Comparison of ENCODE assay signal across 12 cellular contexts in the genomic region with DNA sequence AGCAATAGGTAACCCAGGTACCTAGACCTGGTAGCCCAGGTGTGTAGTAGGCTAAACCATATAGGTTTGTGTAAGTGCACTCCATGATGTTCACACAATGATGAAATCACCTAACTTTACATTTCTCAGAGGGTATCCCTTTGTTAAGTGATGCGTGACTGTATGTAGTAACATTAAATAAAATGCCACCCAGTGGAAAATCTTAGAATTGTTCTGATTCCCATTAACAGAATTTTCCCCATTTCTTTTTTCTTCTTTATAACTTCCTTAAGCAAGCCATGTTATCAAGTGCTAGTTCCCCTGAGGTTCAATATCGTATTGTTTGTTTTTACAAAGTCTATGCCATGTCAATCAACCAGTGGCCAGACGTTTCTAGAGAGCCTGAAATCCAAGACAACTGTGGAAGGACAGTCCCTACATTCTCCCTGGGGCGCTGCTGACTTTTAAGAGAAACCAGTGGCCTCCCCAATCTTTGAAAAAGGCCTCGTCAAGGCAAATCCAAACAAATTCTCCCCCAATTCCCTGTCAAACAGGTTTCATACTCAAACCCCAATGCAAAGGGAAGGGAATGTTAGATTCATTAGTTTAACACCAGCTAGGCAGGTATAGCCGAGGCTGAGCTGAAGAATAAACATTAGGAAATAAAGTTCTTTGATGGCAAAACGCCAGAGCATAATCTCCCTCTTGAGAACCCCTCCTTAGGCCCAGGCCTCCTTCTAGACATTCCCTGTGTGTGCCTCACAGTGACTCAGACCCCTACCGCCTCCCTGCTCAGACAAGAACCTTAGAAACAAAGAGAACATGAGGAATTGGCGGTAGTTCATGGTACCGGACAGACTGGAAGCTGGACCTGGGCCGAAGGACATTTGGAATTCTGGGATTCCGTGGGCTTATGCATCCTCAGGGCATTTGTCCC.
DNase-seq lines count a peak whose midpoint lies in the region; ATAC-seq, FAIRE-seq and TF ChIP-seq lines count a peak whose summit lies in the region.
"Had no signal": no experiment of that assay in that cellular context is flagged by ENCODE, and none has a peak within 500 bp of the region (broad histone marks: within the 10 kb centered on the region; RNA-seq: fewer than 3 reads in every experiment).

No MANE protein-coding gene starts in this region.

- peaks cover 9% of the 10 kb centered on the region for H3K4me1 ChIP-seq in keratinocyte (ENCODE audit: control insufficient read depth, extremely low read depth, insufficient read depth, low read length)
- no peaks in the 10 kb centered on the region for H3K4me1 ChIP-seq in tibial nerve

- H3K9me3 ChIP-seq in keratinocyte (ENCODE audit: control insufficient read depth, low read depth, low read length) (no peaks in the 10 kb centered on the region), tibial nerve (peaks cover 0 to 8% (median 0%) of the 10 kb centered on the region in 4 donors)

- no peak overlapping the region for H3K9ac ChIP-seq in keratinocyte (ENCODE audit: control insufficient read depth, extremely low read depth, insufficient read depth, low read length)
- H3K9ac ChIP-seq: BLaER1 treated with 17β-estradiol and CSF1 and Interleukin-3, amounts not matched to agents 10 nM and 100 nM had no signal

- H3K27ac ChIP-seq in keratinocyte (ENCODE audit: control insufficient read depth, insufficient read depth, low read length), result no peak overlapping the region
- no peak overlapping the region for H3K27ac ChIP-seq in tibial nerve
- H3K27ac ChIP-seq: BLaER1 treated with 17β-estradiol and CSF1 and Interleukin-3, amounts not matched to agents 10 nM and 100 nM had no signal

- peak overlapping the region; percentile 11 for H3K4me2 ChIP-seq in keratinocyte (ENCODE audit: control insufficient read depth, extremely low read depth, insufficient read depth, low read depth, low read length)
- H3K4me2 ChIP-seq: BLaER1 treated with 17β-estradiol and CSF1 and Interleukin-3, amounts not matched to agents 10 nM and 100 nM had no signal

- WGBS in tibial nerve, 2 donors, result 69 to 70% methylated on average over 12 of the region's 12 CpGs

- CTCF ChIA-PET in HEK293T (lab: Yijun Ruan, JAX), result no interaction called here

- dilution Hi-C loops in keratinocyte (cut with MboI; ENCODE audit: extremely low pct_ligation_motif_present, low sequenced_read_pairs), result no loop called here

- peaks cover 7% of the 10 kb centered on the region for H3K4me1 Mint-ChIP-seq in stimulated activated effector memory CD8-positive, alpha-beta T cell treated with anti-CD3 and anti-CD28 coated beads, Interleukin-12 subunit alpha, Interleukin-12 subunit beta, amount 100 ng/mL, for 72 hours

- H3K4me3 Mint-ChIP-seq in stimulated activated effector memory CD8-positive, alpha-beta T cell treated with anti-CD3 and anti-CD28 coated beads, Interleukin-12 subunit alpha, Interleukin-12 subunit beta, amount 100 ng/mL, for 72 hours, result no peak overlapping the region

- peaks cover 4% of the 10 kb centered on the region for H3K9me3 Mint-ChIP-seq in stimulated activated effector memory CD8-positive, alpha-beta T cell treated with anti-CD3 and anti-CD28 coated beads, Interleukin-12 subunit alpha, Interleukin-12 subunit beta, amount 100 ng/mL, for 72 hours

- H3K79me2 ChIP-seq in keratinocyte (ENCODE audit: control insufficient read depth, insufficient read depth, low read length), result no peaks in the 10 kb centered on the region

- DNase-seq in A172 (ENCODE audit: low spot score), result peak; percentile 30
- no peak for DNase-seq in HEK293T (ENCODE audit: extremely low spot score)
- DNase-seq in amniotic epithelial cell (ENCODE audit: low read depth), result peak; percentile 95
- DNase-seq in keratinocyte (ENCODE audit: low read depth, low spot score), result peak; percentile 59
- no peak for DNase-seq in OCI-M2 (lab: John Stamatoyannopoulos, UW; ENCODE audit: unreplicated experiment)
- DNase-seq in tibial nerve (ENCODE audit: low spot score in 2 of 2), result no peak
- no peak for DNase-seq in stimulated activated effector memory CD8-positive, alpha-beta T cell treated with anti-CD3 and anti-CD28 coated beads, Interleukin-12 subunit alpha, Interleukin-12 subunit beta, amount 100 ng/mL, for 72 hours (ENCODE audit: low spot score in 2 of 2)
- DNase-seq: NCI-H1105, retina had no signal

- no peaks in the 10 kb centered on the region for H3K36me3 Mint-ChIP-seq in stimulated activated effector memory CD8-positive, alpha-beta T cell treated with anti-CD3 and anti-CD28 coated beads, Interleukin-12 subunit alpha, Interleukin-12 subunit beta, amount 100 ng/mL, for 72 hours

- no peak overlapping the region for H3K27ac Mint-ChIP-seq in stimulated activated effector memory CD8-positive, alpha-beta T cell treated with anti-CD3 and anti-CD28 coated beads, Interleukin-12 subunit alpha, Interleukin-12 subunit beta, amount 100 ng/mL, for 72 hours

- FAIRE-seq in keratinocyte (lab: Jason Lieb, UNC), result peak; percentile 36
- FAIRE-seq: GM19239 had no signal

- H3K36me3 ChIP-seq in keratinocyte (ENCODE audit: control insufficient read depth in 2 of 2, extremely low read depth in 1 of 2, insufficient read depth in 2 of 2, low read length in 2 of 2) (no peaks in the 10 kb centered on the region), tibial nerve (no peaks in the 10 kb centered on the region)
- H3K36me3 ChIP-seq: BLaER1 treated with 17β-estradiol and CSF1 and Interleukin-3, amounts not matched to agents 10 nM and 100 nM had no signal

- no peak overlapping the region for H2AFZ ChIP-seq in keratinocyte (ENCODE audit: control insufficient read depth, low read length)

- H3K9me1 ChIP-seq in keratinocyte (ENCODE audit: control insufficient read depth, extremely low read depth, insufficient read depth, low read length), result no peaks in the 10 kb centered on the region

- H3K27me3 ChIP-seq in keratinocyte (ENCODE audit: control insufficient read depth, extremely low read depth, insufficient read depth, low read length), result no peaks in the 10 kb centered on the region
- no peaks in the 10 kb centered on the region for H3K27me3 ChIP-seq in tibial nerve
- H3K27me3 ChIP-seq: BLaER1 treated with 17β-estradiol and CSF1 and Interleukin-3, amounts not matched to agents 10 nM and 100 nM had no signal

- POLR2A ChIA-PET in HEK293T (lab: Yijun Ruan, JAX), result no interaction called here

- no peak for ATAC-seq in stimulated activated effector memory CD8-positive, alpha-beta T cell treated with anti-CD3 and anti-CD28 coated beads, Interleukin-12 subunit alpha, Interleukin-12 subunit beta, amount 100 ng/mL, for 72 hours
- ATAC-seq in GM19035 (IDR thresholded peaks at IDR 0.05; ENCODE audit: unreplicated experiment), result no peak

- H4K20me1 ChIP-seq in keratinocyte (ENCODE audit: control insufficient read depth, extremely low read depth, insufficient read depth, low read length), result no peaks in the 10 kb centered on the region
- H4K20me1 ChIP-seq: BLaER1 treated with 17β-estradiol and CSF1 and Interleukin-3, amounts not matched to agents 10 nM and 100 nM had no signal

- no peak for TF ChIP-seq POLR2A in tibial nerve (IDR thresholded peaks at IDR 0.05)

- H3K4me3 ChIP-seq in keratinocyte (ENCODE audit: control insufficient read depth in 2 of 3, extremely low read depth in 1 of 3, insufficient read depth in 2 of 3, low read depth in 1 of 3, low read length in 3 of 3) (no peak overlapping the region), tibial nerve (no peak overlapping the region)
- H3K4me3 ChIP-seq: BLaER1 treated with 17β-estradiol and CSF1 and Interleukin-3, amounts not matched to agents 10 nM and 100 nM had no signal

- TF ChIP-seq CTCF in keratinocyte (optimal IDR thresholded peaks at IDR 0.05 in 1 of 3, IDR thresholded peaks at IDR 0.05 in 1 of 3, conservative IDR thresholded peaks at IDR 0.05 in 1 of 3; ENCODE audit: extremely low read depth in 1 of 3, insufficient read depth in 2 of 3, low read length in 3 of 3) (no peak), tibial nerve (IDR thresholded peaks at IDR 0.05) (no peak)

- no peak for TF ChIP-seq EP300 in tibial nerve (IDR thresholded peaks at IDR 0.05)

TF ChIP-seq in HEK293T, 16 proteins besides CTCF, POLR2A, EP300 and RAD21:
- TF ChIP-seq, protein P1, sequence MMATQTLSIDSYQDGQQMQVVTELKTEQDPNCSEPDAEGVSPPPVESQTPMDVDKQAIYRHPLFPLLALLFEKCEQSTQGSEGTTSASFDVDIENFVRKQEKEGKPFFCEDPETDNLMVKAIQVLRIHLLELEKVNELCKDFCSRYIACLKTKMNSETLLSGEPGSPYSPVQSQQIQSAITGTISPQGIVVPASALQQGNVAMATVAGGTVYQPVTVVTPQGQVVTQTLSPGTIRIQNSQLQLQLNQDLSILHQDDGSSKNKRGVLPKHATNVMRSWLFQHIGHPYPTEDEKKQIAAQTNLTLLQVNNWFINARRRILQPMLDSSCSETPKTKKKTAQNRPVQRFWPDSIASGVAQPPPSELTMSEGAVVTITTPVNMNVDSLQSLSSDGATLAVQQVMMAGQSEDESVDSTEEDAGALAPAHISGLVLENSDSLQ (IDR thresholded peaks at IDR 0.05), result peak; percentile 29; the same call in 1 of the 2 replicates
- no peak for TF ChIP-seq ARNT (IDR thresholded peaks at IDR 0.05)
TF ChIP-seq in HEK293T: peak in this region for 1.

Comparison
In these comparisons a context has a peak if more than half of its experiments do, and no peak if none do; other contexts are left out.
1. DNase-seq: peak in A172 (single experiment), amniotic epithelial cell (single experiment) and keratinocyte (single experiment); none in HEK293T (single experiment), OCI-M2 (single experiment), tibial nerve (0 of 2) and stimulated activated effector memory CD8-positive, alpha-beta T cell treated with anti-CD3 and anti-CD28 coated beads, Interleukin-12 subunit alpha, Interleukin-12 subunit beta, amount 100 ng/mL, for 72 hours (0 of 2).